8 cellular contexts compared by ENCODE assay signal in the genomic region with DNA sequence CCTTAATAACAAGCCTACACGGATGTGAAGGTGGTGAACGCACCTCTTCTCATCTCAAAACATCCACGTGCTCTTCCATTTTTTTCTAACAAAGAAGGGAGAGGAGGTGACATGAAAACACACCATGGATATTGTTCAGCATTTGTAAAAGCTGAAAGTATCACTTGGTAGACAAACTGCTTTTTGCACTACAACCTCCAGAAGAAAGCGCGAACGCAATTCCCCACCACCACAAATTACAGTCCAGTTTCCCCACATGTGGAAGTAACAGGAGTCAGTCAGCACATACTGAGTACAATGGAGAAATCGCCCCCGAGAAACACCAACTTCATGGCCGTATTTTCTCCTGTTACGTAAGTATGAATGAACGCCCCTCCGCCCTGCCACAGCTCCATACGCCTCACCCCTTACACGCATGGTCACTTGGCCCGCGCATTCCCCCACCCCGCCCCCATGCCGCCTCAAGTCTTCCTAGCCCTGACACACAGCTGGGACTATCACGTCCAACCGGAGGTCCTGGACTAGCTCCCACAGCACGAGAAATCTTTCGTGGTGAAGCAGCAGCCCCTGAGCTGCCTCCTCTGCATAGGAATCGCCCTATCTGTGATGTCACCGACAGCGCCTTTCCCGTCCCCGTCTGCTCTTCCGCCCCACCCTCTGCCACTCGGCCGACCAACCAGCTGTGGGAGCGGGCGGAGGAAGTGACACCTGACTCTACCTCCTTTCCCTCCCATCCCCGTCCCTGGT.
A peak's percentile ranks its signal among the peaks of the same experiment; 100 is the strongest.
DNase-seq lines count a peak whose midpoint lies in the region; ATAC-seq and TF ChIP-seq lines count a peak whose summit lies in the region.
"Not testable (repeated sequence)": the region's sequence is repeated elsewhere in the genome, so short reads cannot be mapped to it uniquely, and the experiment has no call there.

No MANE protein-coding gene starts in this region.

- H3K4me1 ChIP-seq in upper lobe of left lung = not testable (repeated sequence)

- peak in 1 of 4 donors; percentile 44 for TF ChIP-seq POLR2A in upper lobe of left lung (IDR thresholded peaks at IDR 0.05)

- ATAC-seq in GM18867 (IDR thresholded peaks at IDR 0.05; ENCODE audit: unreplicated experiment) (peak; percentile 91), HG02884 (IDR thresholded peaks at IDR 0.05; ENCODE audit: unreplicated experiment) (peak; percentile 88), upper lobe of left lung (ENCODE audit: low FRiP score in 2 of 2) (peak in 1 of 2 donors; percentile 81)

- H3K9me3 Mint-ChIP-seq in progenitor cell of endocrine pancreas (ENCODE audit: low read depth) = not testable (repeated sequence)

- H3K27me3 ChIP-seq in upper lobe of left lung = not testable (repeated sequence)

- 5 to 9% methylated on average over 16 to 26 of the region's 33 CpGs for WGBS in upper lobe of left lung, 2 donors

- not testable (repeated sequence) for H3K9me3 ChIP-seq in upper lobe of left lung

- not testable (repeated sequence) for TF ChIP-seq EP300 in upper lobe of left lung (IDR thresholded peaks at IDR 0.05)

- H3K4me3 Mint-ChIP-seq in progenitor cell of endocrine pancreas (ENCODE audit: low read depth) = peak overlapping the region; percentile 82

- H3K4me3 ChIP-seq in cardiac fibroblast (replicated peaks in 1 of 2; ENCODE audit: low read depth in 2 of 2, low read length in 2 of 2) = peak overlapping the region; percentile 28 to 35
- H3K4me3 ChIP-seq in upper lobe of left lung = not testable (repeated sequence)

- not testable (repeated sequence) for H3K36me3 ChIP-seq in upper lobe of left lung

- DNase-seq in NCI-H446 (lab: John Stamatoyannopoulos, UW) (peak; percentile 17 to 62), cardiac fibroblast (ENCODE audit: low read depth in 2 of 2) (peak; percentile 45 to 62), hypothalamus (lab: John Stamatoyannopoulos, UW) (peak in 42 of 51 donors; percentile 7 to 87 (median 52)), progenitor cell of endocrine pancreas (ENCODE audit: low spot score, unreplicated experiment) (peak; percentile 54), upper lobe of left lung (peak; percentile 23 to 76)
- DNase-seq in activated CD4-positive, alpha-beta T cell treated with anti-CD3 and anti-CD28 coated beads, Interleukin-2, amount 50 U/mL, for 48 hours = peak; percentile 67 to 74

- peak overlapping the region; percentile 100 for H3K27ac Mint-ChIP-seq in progenitor cell of endocrine pancreas

- TF ChIP-seq CTCF in cardiac fibroblast (IDR thresholded peaks at IDR 0.05; ENCODE audit: low read depth, low read length); progenitor cell of endocrine pancreas (IDR thresholded peaks at IDR 0.05; ENCODE audit: unreplicated experiment); upper lobe of left lung (IDR thresholded peaks at IDR 0.05): not testable (repeated sequence)

- H3K27me3 Mint-ChIP-seq in progenitor cell of endocrine pancreas = not testable (repeated sequence)

- not testable (repeated sequence) for H3K36me3 Mint-ChIP-seq in progenitor cell of endocrine pancreas (ENCODE audit: insufficient read depth)

- not testable (repeated sequence) for H3K4me1 Mint-ChIP-seq in progenitor cell of endocrine pancreas (ENCODE audit: low read depth)

- H3K27ac ChIP-seq in upper lobe of left lung = peak overlapping the region in 1 of 4 donors; percentile 61
